ENCODE assay signal across 8 cellular contexts in the genomic region with DNA sequence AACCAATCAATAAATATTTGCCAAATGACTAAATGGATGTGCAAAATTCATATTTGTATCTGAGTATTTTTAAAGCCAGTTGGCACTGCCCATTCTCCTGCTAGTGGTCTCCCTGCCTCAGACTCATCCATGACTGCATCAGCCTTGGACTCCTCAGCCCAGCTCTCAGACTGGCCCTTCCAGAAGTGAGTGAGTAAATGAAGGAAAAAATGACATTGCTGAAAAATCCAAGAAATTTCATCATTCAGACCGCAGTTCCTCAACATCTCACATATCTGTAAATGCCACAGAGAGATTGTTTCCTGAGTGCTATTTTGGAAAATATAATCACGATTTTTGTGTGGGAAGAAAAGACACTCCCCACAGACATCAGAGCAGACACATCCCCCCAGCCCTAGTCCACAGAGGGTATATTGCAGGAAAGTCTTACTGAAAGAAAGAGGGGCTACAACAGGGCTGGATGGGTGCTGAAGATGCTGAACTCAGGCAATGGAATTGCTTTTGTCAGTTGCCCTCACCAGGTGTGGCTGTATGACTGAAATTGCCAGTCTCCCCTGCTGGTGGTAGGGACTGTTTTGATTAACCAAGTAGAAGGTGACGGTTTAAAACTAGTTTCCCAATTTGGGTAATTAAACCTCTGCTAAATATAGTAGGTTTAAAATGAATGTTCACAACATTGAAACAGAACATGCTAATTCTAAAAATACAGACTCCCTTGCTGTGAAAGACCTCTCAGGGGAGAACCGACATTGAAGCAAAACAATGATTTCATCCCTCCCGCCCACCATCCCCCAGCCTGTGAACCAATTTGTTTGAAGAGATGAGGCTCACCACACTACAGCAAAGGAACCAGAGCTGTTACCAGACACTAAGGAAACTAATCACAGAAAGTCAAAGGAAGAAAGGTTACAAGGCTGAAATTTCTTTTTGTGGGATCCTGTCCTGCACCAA.
DNase-seq lines count a peak whose midpoint lies in the region; ATAC-seq and TF ChIP-seq lines count a peak whose summit lies in the region.

No MANE protein-coding gene starts in this region.

- intact Hi-C loops in activated T-helper 1 cell treated with anti-CD3 and anti-CD28 coated beads, Interleukin-12 subunit alpha, Interleukin-12 subunit beta, Interleukin-2, Interleukin-4 antibody, amounts not matched to agents 30 ng/mL and 10 ng/mL and 1 ng/mL, durations not matched to agents 14 hours and 24 hours and 36 hours (cut with micrococcal nuclease): no loop called here

- peak overlapping the region; percentile 63; the same call in 1 of the 2 replicates for H3K9ac ChIP-seq in BLaER1

- no peak for TF ChIP-seq CTCF in GM20000 (IDR thresholded peaks at IDR 0.05; ENCODE audit: extremely low read depth, missing control alignments)
- TF ChIP-seq CTCF in fibroblast of the aortic adventitia (IDR thresholded peaks at IDR 0.05; ENCODE audit: insufficient read depth, low read length): peak; percentile 6

- peak; percentile 94 for ATAC-seq in HG03439 (IDR thresholded peaks at IDR 0.05; ENCODE audit: unreplicated experiment)

- no peaks in the 10 kb centered on the region for H3K27me3 ChIP-seq in BLaER1

- H3K36me3 ChIP-seq in BLaER1: no peaks in the 10 kb centered on the region

- H3K4me2 ChIP-seq in BLaER1: peak overlapping the region; percentile 82

- H3K27ac Mint-ChIP-seq in activated T-helper 1 cell treated with anti-CD3 and anti-CD28 coated beads, Interleukin-12 subunit alpha, Interleukin-12 subunit beta, Interleukin-2, Interleukin-4 antibody, amounts not matched to agents 30 ng/mL and 10 ng/mL and 1 ng/mL, durations not matched to agents 14 hours and 24 hours and 36 hours: no peak overlapping the region

- peak; percentile 83 for DNase-seq in GM20000 (ENCODE audit: low spot score)
- DNase-seq in fibroblast of the aortic adventitia (ENCODE audit: low read depth): peak; percentile 96
- DNase-seq in AG08395 (ENCODE audit: low spot score): no peak
- no peak for DNase-seq in NCI-H1694 (lab: John Stamatoyannopoulos, UW)
- no peak for DNase-seq in activated T-helper 1 cell treated with anti-CD3 and anti-CD28 coated beads, Interleukin-12 subunit alpha, Interleukin-12 subunit beta, Interleukin-2, Interleukin-4 antibody, amounts not matched to agents 30 ng/mL and 10 ng/mL and 1 ng/mL, durations not matched to agents 14 hours and 24 hours and 36 hours (ENCODE audit: low spot score)
- no peak for DNase-seq in kidney glomerular epithelial cell (lab: John Stamatoyannopoulos, UW)

- no peaks in the 10 kb centered on the region for H3K9me3 ChIP-seq in BLaER1

- H3K4me3 ChIP-seq in BLaER1 (peak overlapping the region; percentile 15; the same call in 1 of the 2 replicates), fibroblast of the aortic adventitia (ENCODE audit: low read depth, low read length) (peak overlapping the region; percentile 43)

- H3K9me3 Mint-ChIP-seq in activated T-helper 1 cell treated with anti-CD3 and anti-CD28 coated beads, Interleukin-12 subunit alpha, Interleukin-12 subunit beta, Interleukin-2, Interleukin-4 antibody, amounts not matched to agents 30 ng/mL and 10 ng/mL and 1 ng/mL, durations not matched to agents 14 hours and 24 hours and 36 hours: no peaks in the 10 kb centered on the region

- peak overlapping the region; percentile 76 for H3K27ac ChIP-seq in BLaER1

- peaks cover 89% of the 10 kb centered on the region for H3K4me1 ChIP-seq in BLaER1

- no peaks in the 10 kb centered on the region for H3K4me1 Mint-ChIP-seq in activated T-helper 1 cell treated with anti-CD3 and anti-CD28 coated beads, Interleukin-12 subunit alpha, Interleukin-12 subunit beta, Interleukin-2, Interleukin-4 antibody, amounts not matched to agents 30 ng/mL and 10 ng/mL and 1 ng/mL, durations not matched to agents 14 hours and 24 hours and 36 hours (ENCODE audit: low read depth)

- no peaks in the 10 kb centered on the region for H3K36me3 Mint-ChIP-seq in activated T-helper 1 cell treated with anti-CD3 and anti-CD28 coated beads, Interleukin-12 subunit alpha, Interleukin-12 subunit beta, Interleukin-2, Interleukin-4 antibody, amounts not matched to agents 30 ng/mL and 10 ng/mL and 1 ng/mL, durations not matched to agents 14 hours and 24 hours and 36 hours (ENCODE audit: low read depth)

- peaks cover 2% of the 10 kb centered on the region for H3K27me3 Mint-ChIP-seq in activated T-helper 1 cell treated with anti-CD3 and anti-CD28 coated beads, Interleukin-12 subunit alpha, Interleukin-12 subunit beta, Interleukin-2, Interleukin-4 antibody, amounts not matched to agents 30 ng/mL and 10 ng/mL and 1 ng/mL, durations not matched to agents 14 hours and 24 hours and 36 hours (ENCODE audit: insufficient read depth)

- H4K20me1 ChIP-seq in BLaER1: no peaks in the 10 kb centered on the region

- H3K4me3 Mint-ChIP-seq in activated T-helper 1 cell treated with anti-CD3 and anti-CD28 coated beads, Interleukin-12 subunit alpha, Interleukin-12 subunit beta, Interleukin-2, Interleukin-4 antibody, amounts not matched to agents 30 ng/mL and 10 ng/mL and 1 ng/mL, durations not matched to agents 14 hours and 24 hours and 36 hours: no peak overlapping the region

Comparison
In these comparisons a context has a peak if more than half of its experiments do, and no peak if none do; other contexts are left out.
1. DNase-seq: peak in GM20000 (single experiment) and fibroblast of the aortic adventitia (single experiment); none in AG08395 (single experiment), NCI-H1694 (single experiment), activated T-helper 1 cell treated with anti-CD3 and anti-CD28 coated beads, Interleukin-12 subunit alpha, Interleukin-12 subunit beta, Interleukin-2, Interleukin-4 antibody, amounts not matched to agents 30 ng/mL and 10 ng/mL and 1 ng/mL, durations not matched to agents 14 hours and 24 hours and 36 hours (single experiment) and kidney glomerular epithelial cell (single experiment).